14 cellular contexts compared by ENCODE assay signal in the genomic region with DNA sequence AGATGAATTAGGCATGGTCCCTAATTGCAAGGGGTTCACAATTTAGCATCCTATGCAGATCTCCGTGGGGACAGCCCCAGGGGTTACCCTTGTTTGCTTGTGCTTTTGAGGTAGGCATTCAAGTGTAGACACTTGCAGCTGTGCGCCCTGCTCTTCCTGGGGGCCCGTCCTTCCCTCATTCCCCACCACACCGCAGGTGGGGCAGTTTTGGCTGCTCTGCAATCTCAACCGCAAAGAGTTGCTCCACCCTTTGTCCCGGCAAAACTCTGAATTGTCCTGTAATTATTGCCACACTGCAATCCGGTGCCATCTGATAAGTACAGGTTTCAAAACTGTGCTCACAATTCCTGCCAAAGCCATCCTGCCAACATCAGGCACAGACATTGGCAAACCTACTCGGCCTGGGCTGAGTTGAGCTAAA.
DNase-seq lines count a peak whose midpoint lies in the region; ATAC-seq and TF ChIP-seq lines count a peak whose summit lies in the region.
"Had no signal": no experiment of that assay in that cellular context is flagged by ENCODE, and none has a peak within 500 bp of the region (broad histone marks: within the 10 kb centered on the region; RNA-seq: fewer than 3 reads in every experiment).

No MANE protein-coding gene starts in this region.

- H3K27me3 ChIP-seq in SJCRH30 (no peaks in the 10 kb centered on the region), BE2C (no peaks in the 10 kb centered on the region)
- H3K27me3 ChIP-seq: tibial nerve had no signal

- H3K9me3 Mint-ChIP-seq in effector memory CD8-positive, alpha-beta T cell = no peaks in the 10 kb centered on the region

- in situ Hi-C loops in GM13977 (cut with MboI; ENCODE audit: low pct_unique_long_range_greater_than_20kb, low sequenced_read_pairs, unreplicated experiment) = no loop called here
- in situ Hi-C loops in KBM-7 (cut with MboI; ENCODE audit: low pct_unique_long_range_greater_than_20kb, low sequenced_read_pairs) = no loop called here

- DNase-seq in GM13977 (ENCODE audit: low spot score) = peak; percentile 31
- DNase-seq in SJCRH30 = peak; percentile 38 to 58
- peak; percentile 36 to 74 (median 59) for DNase-seq in mucosa of descending colon
- DNase-seq in COLO668 (lab: John Stamatoyannopoulos, UW; ENCODE audit: unreplicated experiment) = no peak
- no peak for DNase-seq in BE2C
- no peak for DNase-seq in effector memory CD8-positive, alpha-beta T cell
- DNase-seq in KBM-7 = no peak
- DNase-seq: activated CD4-positive, CD25-positive, alpha-beta regulatory T cell; activated naive CD4-positive, alpha-beta T cell treated with anti-CD3 and anti-CD28 coated beads, Interleukin-2, amount 50 U/mL, for 16 hours; NCI-H774; stimulated activated CD4-positive, alpha-beta T cell treated with anti-CD3 and anti-CD28 coated beads, Interleukin-4, amount 100 ng/mL, for 4 hours had no signal

- no peaks in the 10 kb centered on the region for H3K9me3 ChIP-seq in SJCRH30 (replicated peaks)
- no peaks in the 10 kb centered on the region for H3K9me3 ChIP-seq in mucosa of descending colon
- no peaks in the 10 kb centered on the region for H3K9me3 ChIP-seq in BE2C
- H3K9me3 ChIP-seq: tibial nerve had no signal

- TF ChIP-seq CTCF in GM13977 (IDR thresholded peaks at IDR 0.05; ENCODE audit: extremely low read depth, insufficient read depth, missing control alignments) (no peak), mucosa of descending colon (IDR thresholded peaks at IDR 0.05) (no peak), BE2C (IDR thresholded peaks at IDR 0.05; ENCODE audit: low read depth, low read length) (no peak)

- H3K4me1 ChIP-seq in SJCRH30 = peaks cover 4% of the 10 kb centered on the region
- peaks cover 5% of the 10 kb centered on the region for H3K4me1 ChIP-seq in mucosa of descending colon (ENCODE audit: low read depth)
- no peaks in the 10 kb centered on the region for H3K4me1 ChIP-seq in BE2C

- peaks cover 0 to under 1% of the 10 kb centered on the region in 2 donors for H3K27me3 Mint-ChIP-seq in effector memory CD8-positive, alpha-beta T cell

- H3K36me3 Mint-ChIP-seq in effector memory CD8-positive, alpha-beta T cell (ENCODE audit: insufficient read depth) = no peaks in the 10 kb centered on the region

- H3K27ac ChIP-seq in SJCRH30 = no peak overlapping the region
- H3K27ac ChIP-seq: tibial nerve had no signal

- no peak overlapping the region for H3K27ac Mint-ChIP-seq in effector memory CD8-positive, alpha-beta T cell

- H3K36me3 ChIP-seq in SJCRH30 (no peaks in the 10 kb centered on the region), mucosa of descending colon (ENCODE audit: low read depth) (no peaks in the 10 kb centered on the region), BE2C (no peaks in the 10 kb centered on the region)
- H3K36me3 ChIP-seq: tibial nerve had no signal

- H3K4me3 ChIP-seq in SJCRH30 = no peak overlapping the region
- H3K4me3 ChIP-seq in mucosa of descending colon = no peak overlapping the region
- H3K4me3 ChIP-seq in BE2C (ENCODE audit: low read depth, low read length) = no peak overlapping the region
- H3K4me3 ChIP-seq: K562, tibial nerve had no signal

- peaks cover under 1 to 20% of the 10 kb centered on the region in 2 donors for H3K4me1 Mint-ChIP-seq in effector memory CD8-positive, alpha-beta T cell (ENCODE audit: low read depth in 2 of 2)

- intact Hi-C loops in mucosa of descending colon (cut with DNase I, micrococcal nuclease) = no loop called here

- H3K4me3 Mint-ChIP-seq in effector memory CD8-positive, alpha-beta T cell = no peak overlapping the region

- ATAC-seq in HG03064 (IDR thresholded peaks at IDR 0.05; ENCODE audit: low read depth, unreplicated experiment) = peak; percentile 55
- peak; percentile 90 for ATAC-seq in mucosa of descending colon
- no peak for ATAC-seq in effector memory CD8-positive, alpha-beta T cell (replicated peaks)
- ATAC-seq: K562 had no signal

Comparison
In these comparisons a context has a peak if more than half of its experiments do, and no peak if none do; other contexts are left out.
1. DNase-seq: peak in GM13977 (single experiment), SJCRH30 (2 of 2) and mucosa of descending colon (3 of 3); none in COLO668 (single experiment), BE2C (single experiment), effector memory CD8-positive, alpha-beta T cell (0 of 3) and KBM-7 (single experiment).